Comparison of ENCODE assay signal across 9 cellular contexts in genomic region chr17:40363480-40363838, GRCh38. TPM values are rescaled to one million over a fixed set of nuclear protein-coding genes. Genes with fewer than 3 reads are reported as not detected.
DNase-seq lines count a peak whose midpoint lies in the region; ATAC-seq, FAIRE-seq and TF ChIP-seq lines count a peak whose summit lies in the region.
"Had no signal": no experiment of that assay in that cellular context is flagged by ENCODE, and none has a peak within 500 bp of the region (broad histone marks: within the 10 kb centered on the region; RNA-seq: fewer than 3 reads in every experiment).

No MANE protein-coding gene starts in this region.

- H2AK9ac ChIP-seq in IMR-90 (replicated peaks; ENCODE audit: low read depth, low read length, poor library complexity): peak overlapping the region; percentile 84

- H3K4me1 ChIP-seq in BLaER1 treated with 17β-estradiol and CSF1 and Interleukin-3, amounts not matched to agents 10 nM and 100 nM: peaks cover 33 to 60% (median 45%) of the 10 kb centered on the region in 10 experiments
- H3K4me1 ChIP-seq in IMR-90 (ENCODE audit: control insufficient read depth, insufficient read depth, low read length) (peaks cover 4% of the 10 kb centered on the region; the same call in 1 of the 2 replicates), muscle layer of duodenum (ENCODE audit: control insufficient read depth in 1 of 2, insufficient read depth in 2 of 2, low read length in 2 of 2) (peaks cover 0 to 13% of the 10 kb centered on the region in 2 donors)

- in situ Hi-C loops in IMR-90 (cut with MboI; ENCODE audit: low sequenced_read_pairs): loop anchor here (5.0 to 25.0 kb wide), 3 partner anchors 169 to 1299 kb away; partner anchors contain the start of genes KRT27 and KRT28

- no peak for TF ChIP-seq RAD21 in IMR-90 (IDR thresholded peaks at IDR 0.05; ENCODE audit: low read length)

- intact Hi-C loops in IMR-90 (cut with micrococcal nuclease): loop anchor here (10.0 kb wide), 1 partner anchor 431 kb away; the partner anchor contains the start of gene KRT28

- H2AK5ac ChIP-seq in IMR-90 (ENCODE audit: low read depth, low read length): 0 out of 2 replicates have a peak overlapping the region, but pooled peaks have one; percentile 39

- no peaks in the 10 kb centered on the region for H3K9me3 ChIP-seq in BLaER1 treated with 17β-estradiol and CSF1 and Interleukin-3, amounts not matched to agents 10 nM and 100 nM (replicated peaks in 1 of 11)
- H3K9me3 ChIP-seq in IMR-90 (ENCODE audit: control insufficient read depth, insufficient read depth, low read length): no peaks in the 10 kb centered on the region
- no peaks in the 10 kb centered on the region for H3K9me3 ChIP-seq in muscle layer of duodenum (ENCODE audit: control insufficient read depth in 1 of 2, low read length in 2 of 2)

- H3K27me3 ChIP-seq in BLaER1 treated with 17β-estradiol and CSF1 and Interleukin-3, amounts not matched to agents 10 nM and 100 nM: peaks cover 12 to 25% (median 22%) of the 10 kb centered on the region in 11 experiments; a peak in 21 of 22 replicates
- no peaks in the 10 kb centered on the region for H3K27me3 ChIP-seq in IMR-90 (ENCODE audit: control insufficient read depth, insufficient read depth, low read length)
- H3K27me3 ChIP-seq in muscle layer of duodenum (ENCODE audit: low read depth, low read length): no peaks in the 10 kb centered on the region

- no peak overlapping the region for H3K23ac ChIP-seq in IMR-90 (ENCODE audit: low read depth, low read length)

- TF ChIP-seq CTCF in IMR-90 (conservative IDR thresholded peaks at IDR 0.05; ENCODE audit: low read depth, low read length) (no peak), coronary artery (IDR thresholded peaks at IDR 0.05) (no peak)

- peak overlapping the region; percentile 50; the same call in 1 of the 2 replicates for H3K4ac ChIP-seq in IMR-90 (ENCODE audit: low read depth, low read length)

- no TSS peak for BruUV-seq in IMR-90 (replicated peaks; lab: Mats Ljungman, UMichigan)

- FAIRE-seq in GM19239 (lab: Jason Lieb, UNC): no peak

- POLR2A ChIA-PET in IMR-90 (lab: Charles Lee; ENCODE audit: unreplicated experiment): no interaction called here

- no peak overlapping the region; the same call in 1 of the 2 replicates for H3K14ac ChIP-seq in IMR-90 (replicated peaks; ENCODE audit: low read depth, low read length)

- no peaks in the 10 kb centered on the region; the same call in 1 of the 2 replicates for H3K9me1 ChIP-seq in IMR-90 (ENCODE audit: insufficient read depth, low read length)

- H3K27ac ChIP-seq in BLaER1 treated with 17β-estradiol and CSF1 and Interleukin-3, amounts not matched to agents 10 nM and 100 nM: peak overlapping the region in 10 of 11 experiments; percentile 60 to 80 (median 68); a peak in 16 of 22 replicates
- H3K27ac ChIP-seq in IMR-90 (ENCODE audit: insufficient read depth, low read length): no peak overlapping the region
- no peak overlapping the region for H3K27ac ChIP-seq in coronary artery
- H3K27ac ChIP-seq in muscle layer of duodenum (ENCODE audit: low read length): no peak overlapping the region

- peaks cover 0 to 6% (median 0%) of the 10 kb centered on the region in 11 experiments; a peak in 2 of 22 replicates for H4K20me1 ChIP-seq in BLaER1 treated with 17β-estradiol and CSF1 and Interleukin-3, amounts not matched to agents 10 nM and 100 nM
- H4K20me1 ChIP-seq in IMR-90 (ENCODE audit: insufficient read depth, low read length): no peaks in the 10 kb centered on the region

- H3K36me3 ChIP-seq in BLaER1 treated with 17β-estradiol and CSF1 and Interleukin-3, amounts not matched to agents 10 nM and 100 nM: no peaks in the 10 kb centered on the region
- no peaks in the 10 kb centered on the region for H3K36me3 ChIP-seq in IMR-90 (ENCODE audit: control insufficient read depth, insufficient read depth, low read length)
- no peaks in the 10 kb centered on the region for H3K36me3 ChIP-seq in muscle layer of duodenum (ENCODE audit: control insufficient read depth in 1 of 2, insufficient read depth in 2 of 2, low read length in 2 of 2)

- TF ChIP-seq POLR2A in IMR-90 (IDR thresholded peaks at IDR 0.05; ENCODE audit: low read depth, low read length): no peak

- H3K9ac ChIP-seq in BLaER1 treated with 17β-estradiol and CSF1 and Interleukin-3, amounts not matched to agents 10 nM and 100 nM: peak overlapping the region; percentile 67 to 91 (median 81)
- H3K9ac ChIP-seq in IMR-90 (ENCODE audit: low read depth, low read length): peak overlapping the region; percentile 26; the same call in 1 of the 2 replicates

- DNase-seq in IMR-90 (no peak), coronary artery (ENCODE audit: low spot score) (no peak), C1 segment of cervical spinal cord (lab: John Stamatoyannopoulos, UW) (no peak), cerebellar cortex (ENCODE audit: low spot score) (no peak), GM19239 (ENCODE audit: insufficient read length, low spot score) (no peak)

- ATAC-seq in IMR-90 (ENCODE audit: low read depth): peak; percentile 25
- ATAC-seq in GM19397 (IDR thresholded peaks at IDR 0.05; ENCODE audit: unreplicated experiment): no peak

- H4K91ac ChIP-seq in IMR-90 (ENCODE audit: insufficient read depth, low read depth, low read length): no peak overlapping the region

- dilution Hi-C loops in IMR-90 (cut with HindIII; ENCODE audit: low sequenced_read_pairs, unreplicated experiment): no loop called here

- peak overlapping the region; percentile 64 to 78 (median 73) for H3K4me3 ChIP-seq in BLaER1 treated with 17β-estradiol and CSF1 and Interleukin-3, amounts not matched to agents 10 nM and 100 nM
- peak overlapping the region; percentile 48 for H3K4me3 ChIP-seq in IMR-90 (ENCODE audit: insufficient read depth, low read depth, low read length)
- H3K4me3 ChIP-seq in coronary artery: peak overlapping the region; percentile 78
- H3K4me3 ChIP-seq in muscle layer of duodenum (ENCODE audit: low read depth in 1 of 2, low read length in 2 of 2): peak overlapping the region; percentile 55 to 71

- no peak overlapping the region for H3K56ac ChIP-seq in IMR-90 (ENCODE audit: extremely low read depth, insufficient read depth, low read length)

- H2BK15ac ChIP-seq in IMR-90 (ENCODE audit: low read depth, low read length): no peak overlapping the region

- H4K5ac ChIP-seq in IMR-90 (ENCODE audit: low read depth, low read length): no peak overlapping the region

- H2BK5ac ChIP-seq in IMR-90 (ENCODE audit: low read depth, low read length, poor library complexity, severe bottlenecking): no peak overlapping the region

- H3K4me2 ChIP-seq in BLaER1 treated with 17β-estradiol and CSF1 and Interleukin-3, amounts not matched to agents 10 nM and 100 nM: peak overlapping the region; percentile 84 to 100 (median 100)
- H3K4me2 ChIP-seq in IMR-90 (ENCODE audit: low read depth, low read length): peak overlapping the region; percentile 83

- CTCF ChIA-PET in IMR-90 (lab: Yijun Ruan, JAX): interaction anchor here (1.5 kb wide), 1 partner anchor 170 kb away, joined by 7 read pairs; no protein-coding TSS in a partner anchor

- 0 out of 2 replicates have a peak overlapping the region, but pooled peaks have one; percentile 30 for H2BK120ac ChIP-seq in IMR-90 (ENCODE audit: low read depth, low read length)

- no peak overlapping the region for H2BK20ac ChIP-seq in IMR-90 (ENCODE audit: low read depth, low read length)

- peak overlapping the region; percentile 93 for H2AFZ ChIP-seq in IMR-90 (replicated peaks; ENCODE audit: low read length, poor library complexity)

- peaks cover 0 to 7% of the 10 kb centered on the region in 2 experiments; a peak in 1 of 4 replicates for H3K79me1 ChIP-seq in IMR-90 (ENCODE audit: low read depth in 1 of 2, low read length in 2 of 2)

- H4K8ac ChIP-seq in IMR-90 (ENCODE audit: low read depth in 2 of 2, low read length in 2 of 2): peak overlapping the region; percentile 51 to 72; a peak in 2 of 4 replicates

- 6% methylated on average over 20 of the region's 40 CpGs; no CpG with 5 or more reads in 1 of the 2 experiments for WGBS in IMR-90 (ENCODE audit: extremely low coverage in 2 of 2, insufficient read length in 1 of 2), 2 experiments

- no peak overlapping the region for H3K18ac ChIP-seq in IMR-90 (ENCODE audit: low read depth, low read length)

TF ChIP-seq in IMR-90, 13 proteins besides CTCF, POLR2A, EP300 and RAD21:
- no peak for TF ChIP-seq FOS (IDR thresholded peaks at IDR 0.05; ENCODE audit: low read depth, low read length)
- TF ChIP-seq CHD1 (IDR thresholded peaks at IDR 0.05; ENCODE audit: low read depth, low read length): no peak

RNA-seq across cellular contexts. Expression of gene GJD3, which starts 1.1 kb away (rescaled TPM):
- not detected in 2 replicates for total RNA-seq in IMR-90 (2012; rRNA removed)
- 0.10 and 0.39 TPM in 2 replicates for polyA plus RNA-seq in IMR-90 (2012; rRNA removed)
- polyA plus RNA-seq in IMR-90 (2012; cell fraction: cytosol; rRNA removed): 0.11 and 1.0 TPM in 2 replicates
- polyA plus RNA-seq in IMR-90 (2012; cell fraction: nucleus; rRNA removed; ENCODE audit: low replicate concordance): 0.80 and 0.91 TPM in 2 replicates
- total RNA-seq: HT1080 had no signal

RNA-seq across cellular contexts. Expression of gene TOP2A, which starts 54.2 kb away (rescaled TPM):
- total RNA-seq in IMR-90 (2012; rRNA removed): 68.5 and 118 TPM in 2 replicates
- polyA plus RNA-seq in IMR-90 (2012; rRNA removed): 40.2 and 43.4 TPM in 2 replicates
- 3.3 and 5.3 TPM in 2 replicates for polyA plus RNA-seq in IMR-90 (2012; cell fraction: cytosol; rRNA removed)
- polyA plus RNA-seq in IMR-90 (2012; cell fraction: nucleus; rRNA removed; ENCODE audit: low replicate concordance): 2.7 and 19.5 TPM in 2 replicates

RNA-seq across cellular contexts. Expression of gene RARA, which starts 54.5 kb away (rescaled TPM):
- 7.2 and 9.0 TPM in 2 replicates for total RNA-seq in IMR-90 (2012; rRNA removed)
- polyA plus RNA-seq in IMR-90 (2012; rRNA removed): 12.7 and 13.6 TPM in 2 replicates
- 11.3 and 18.9 TPM in 2 replicates for polyA plus RNA-seq in IMR-90 (2012; cell fraction: cytosol; rRNA removed)
- polyA plus RNA-seq in IMR-90 (2012; cell fraction: nucleus; rRNA removed; ENCODE audit: low replicate concordance): 11.5 and 14.7 TPM in 2 replicates

Comparison
In these comparisons a context has a peak if more than half of its experiments do, and no peak if none do; other contexts are left out.
1. H3K27ac ChIP-seq: peak in BLaER1 treated with 17β-estradiol and CSF1 and Interleukin-3, amounts not matched to agents 10 nM and 100 nM (10 of 11); none in IMR-90 (single experiment), coronary artery (0 of 2) and muscle layer of duodenum (single experiment).
2. Peak in every context shown above with its lines, with median percentiles within 50 percentile points of each other: H3K4me3 ChIP-seq.